ENCODE assay signal across 29 cellular contexts in genomic region chr21:33654412-33654811, GRCh38. TPM values are rescaled to one million over a fixed set of nuclear protein-coding genes. Genes with fewer than 3 reads are reported as not detected.
DNase-seq lines count a peak whose midpoint lies in the region; ATAC-seq and TF ChIP-seq lines count a peak whose summit lies in the region.
"Had no signal": no experiment of that assay in that cellular context is flagged by ENCODE, and none has a peak within 500 bp of the region (broad histone marks: within the 10 kb centered on the region; RNA-seq: fewer than 3 reads in every experiment).

No MANE protein-coding gene starts in this region.

- H3K4me3 Mint-ChIP-seq in mesothelial cell of epicardium = no peak overlapping the region
- H3K4me3 Mint-ChIP-seq in naive thymus-derived CD8-positive, alpha-beta T cell = no peak overlapping the region
- H3K4me3 Mint-ChIP-seq: activated naive CD4-positive, alpha-beta T cell treated with anti-CD3 and anti-CD28 coated beads, Interleukin-2, amount 10 ng/mL, durations not matched to agents 7 days and 5 days; activated T-helper 17 cell treated with anti-CD3 and anti-CD28 coated beads, Interleukin-2, amount 50 U/mL, for 72 hours; brain; naive B cell had no signal

- no peak for DNase-seq in SK-N-SH
- DNase-seq in RWPE2 (ENCODE audit: low spot score) = no peak
- no peak for DNase-seq in mesothelial cell of epicardium (ENCODE audit: low spot score in 2 of 2, unreplicated experiment in 2 of 2)
- no peak for DNase-seq in activated CD4-positive, alpha-beta T cell treated with anti-CD3 and anti-CD28 coated beads, Interleukin-2, amount 50 U/mL, for 4 hours
- no peak for DNase-seq in NCI-H510A (lab: John Stamatoyannopoulos, UW)
- DNase-seq in naive thymus-derived CD8-positive, alpha-beta T cell = no peak
- DNase-seq: activated naive CD4-positive, alpha-beta T cell treated with anti-CD3 and anti-CD28 coated beads, Interleukin-2, amount 10 ng/mL, durations not matched to agents 7 days and 5 days; cerebellar nuclear complex; foreskin melanocyte; HCEC 1CT; heart right ventricle; midbrain; naive B cell; NCI-H1092 treated with DMSO at 0.1 percent for 48 hours; NCI-H1930; NCI-H526 treated with DMSO at 0.1 percent for 48 hours; nucleus accumbens; PC-3; SHP77; stimulated activated CD4-positive, alpha-beta T cell treated with anti-CD3 and anti-CD28 coated beads, Interleukin-4, amount 100 ng/mL, for 4 hours had no signal

- H3K9me2 ChIP-seq in SK-N-SH = no peaks in the 10 kb centered on the region

- TF ChIP-seq RAD21 in SK-N-SH (IDR thresholded peaks at IDR 0.05; ENCODE audit: low read length) = no peak

- no peaks in the 10 kb centered on the region for H3K27me3 Mint-ChIP-seq in mesothelial cell of epicardium (ENCODE audit: low read depth)
- peaks cover 0 to 9% (median 4%) of the 10 kb centered on the region in 5 donors for H3K27me3 Mint-ChIP-seq in naive thymus-derived CD8-positive, alpha-beta T cell
- H3K27me3 Mint-ChIP-seq: brain had no signal

- no peaks in the 10 kb centered on the region for H3K36me3 ChIP-seq in SK-N-SH (replicated peaks in 1 of 2; ENCODE audit: control insufficient read depth in 1 of 2, insufficient read depth in 2 of 2, low read length in 1 of 2)
- H3K36me3 ChIP-seq in RWPE2 (ENCODE audit: low read depth) = no peaks in the 10 kb centered on the region
- H3K36me3 ChIP-seq: heart right ventricle, prostate gland, tibial nerve had no signal

- H3K4me3 ChIP-seq in SK-N-SH (ENCODE audit: low read depth in 2 of 2, low read length in 1 of 2) = no peak overlapping the region
- no peak overlapping the region for H3K4me3 ChIP-seq in RWPE2 (ENCODE audit: severe bottlenecking)
- H3K4me3 ChIP-seq: GM12878, heart right ventricle, prostate gland, tibial nerve had no signal

- H3F3A ChIP-seq in SK-N-SH (replicated peaks; ENCODE audit: insufficient read depth) = peaks cover 12% of the 10 kb centered on the region

- no peak overlapping the region for H3K9ac ChIP-seq in SK-N-SH

- H3K4me1 ChIP-seq in SK-N-SH (ENCODE audit: control insufficient read depth in 1 of 2, insufficient read depth in 2 of 2, low read depth in 1 of 2, low read length in 1 of 2) (peaks cover 5 to 19% of the 10 kb centered on the region in 2 experiments; a peak in 2 of 4 replicates), RWPE2 (ENCODE audit: insufficient read depth, poor library complexity, severe bottlenecking) (peaks cover 17% of the 10 kb centered on the region)
- H3K4me1 ChIP-seq: prostate gland had no signal

- no peak overlapping the region for H3K4me2 ChIP-seq in SK-N-SH

- no peak overlapping the region for H2AFZ ChIP-seq in SK-N-SH (ENCODE audit: low read depth)

- H3K4me1 Mint-ChIP-seq in mesothelial cell of epicardium = peaks cover 45% of the 10 kb centered on the region
- peaks cover 0 to 2% (median 0%) of the 10 kb centered on the region in 4 donors for H3K4me1 Mint-ChIP-seq in naive thymus-derived CD8-positive, alpha-beta T cell
- H3K4me1 Mint-ChIP-seq: activated naive CD4-positive, alpha-beta T cell treated with anti-CD3 and anti-CD28 coated beads, Interleukin-2, amount 10 ng/mL, durations not matched to agents 7 days and 5 days; activated T-helper 17 cell treated with anti-CD3 and anti-CD28 coated beads, Interleukin-2, amount 50 U/mL, for 72 hours; naive B cell had no signal

- peaks cover 12% of the 10 kb centered on the region for H3K36me3 Mint-ChIP-seq in mesothelial cell of epicardium
- no peaks in the 10 kb centered on the region for H3K36me3 Mint-ChIP-seq in naive thymus-derived CD8-positive, alpha-beta T cell
- H3K36me3 Mint-ChIP-seq: activated naive CD4-positive, alpha-beta T cell treated with anti-CD3 and anti-CD28 coated beads, Interleukin-2, amount 10 ng/mL, durations not matched to agents 7 days and 5 days; naive B cell had no signal

- H3K27ac Mint-ChIP-seq in mesothelial cell of epicardium = peak overlapping the region; percentile 96
- H3K27ac Mint-ChIP-seq in naive thymus-derived CD8-positive, alpha-beta T cell = no peak overlapping the region
- H3K27ac Mint-ChIP-seq: activated naive CD4-positive, alpha-beta T cell treated with anti-CD3 and anti-CD28 coated beads, Interleukin-2, amount 10 ng/mL, durations not matched to agents 7 days and 5 days; activated T-helper 17 cell treated with anti-CD3 and anti-CD28 coated beads, Interleukin-2, amount 50 U/mL, for 72 hours had no signal

- TF ChIP-seq CTCF in SK-N-SH (IDR thresholded peaks at IDR 0.05) (no peak), RWPE2 (IDR thresholded peaks at IDR 0.05; ENCODE audit: poor library complexity, severe bottlenecking) (no peak), mesothelial cell of epicardium (IDR thresholded peaks at IDR 0.05; ENCODE audit: unreplicated experiment) (no peak)

- no peak for ATAC-seq in SK-N-SH treated with all-trans-retinoic acid at 6 μM for 48 hours
- no peak for ATAC-seq in RWPE2 (ENCODE audit: low read depth)
- ATAC-seq in GM18909 (IDR thresholded peaks at IDR 0.05; ENCODE audit: poor library complexity, unreplicated experiment) = no peak
- ATAC-seq in naive thymus-derived CD8-positive, alpha-beta T cell = no peak
- ATAC-seq: activated T-helper 17 cell treated with anti-CD3 and anti-CD28 coated beads, Interleukin-2, amount 50 U/mL, for 72 hours; GM12878; heart right ventricle; PC-3; sciatic nerve had no signal

- 95% methylated on average over 4 of the region's 4 CpGs for WGBS in SK-N-SH (ENCODE audit: low lambda C conversion rate)

- no peaks in the 10 kb centered on the region for H3K9me3 ChIP-seq in SK-N-SH
- no peaks in the 10 kb centered on the region for H3K9me3 ChIP-seq in RWPE2 (ENCODE audit: severe bottlenecking)
- H3K9me3 ChIP-seq: heart right ventricle, prostate gland, tibial nerve had no signal

- H4K20me1 ChIP-seq in SK-N-SH (ENCODE audit: insufficient read depth) = peaks cover 15% of the 10 kb centered on the region

- H3K27me3 ChIP-seq in SK-N-SH (ENCODE audit: insufficient read depth) = no peaks in the 10 kb centered on the region
- no peaks in the 10 kb centered on the region for H3K27me3 ChIP-seq in RWPE2 (ENCODE audit: insufficient read depth, poor library complexity, severe bottlenecking)
- H3K27me3 ChIP-seq: heart right ventricle, tibial nerve had no signal

- H3K27ac ChIP-seq in SK-N-SH (ENCODE audit: low read depth in 2 of 2, low read length in 1 of 2) (no peak overlapping the region), RWPE2 (ENCODE audit: poor library complexity, severe bottlenecking) (peak overlapping the region; percentile 90)
- H3K27ac ChIP-seq: 22Rv1, prostate gland, tibial nerve had no signal

- no peaks in the 10 kb centered on the region for H3K9me3 Mint-ChIP-seq in mesothelial cell of epicardium
- H3K9me3 Mint-ChIP-seq in naive thymus-derived CD8-positive, alpha-beta T cell = no peaks in the 10 kb centered on the region
- H3K9me3 Mint-ChIP-seq: activated naive CD4-positive, alpha-beta T cell treated with anti-CD3 and anti-CD28 coated beads, Interleukin-2, amount 10 ng/mL, durations not matched to agents 7 days and 5 days; activated T-helper 17 cell treated with anti-CD3 and anti-CD28 coated beads, Interleukin-2, amount 50 U/mL, for 72 hours; naive B cell had no signal

- CTCF ChIA-PET in SK-N-SH (lab: Yijun Ruan, JAX) = no interaction called here

- POLR2A ChIA-PET in SK-N-SH (lab: Yijun Ruan, JAX) = no interaction called here
- POLR2A ChIA-PET in naive thymus-derived CD8-positive, alpha-beta T cell (lab: Charles Lee) = no interaction called here

- no peak for TF ChIP-seq EP300 in SK-N-SH (IDR thresholded peaks at IDR 0.05; ENCODE audit: borderline replicate concordance in 1 of 2, low read depth in 1 of 2, low read length in 1 of 2)

- peaks cover 92% of the 10 kb centered on the region for H3K79me2 ChIP-seq in SK-N-SH (ENCODE audit: insufficient read depth)

TF ChIP-seq in SK-N-SH, 30 proteins besides CTCF, POLR2A, EP300 and RAD21:
- TF ChIP-seq USF1 (IDR thresholded peaks at IDR 0.05; ENCODE audit: borderline replicate concordance, low read depth) (peak; percentile 13; the same call in 1 of the 2 replicates), RFX5 (IDR thresholded peaks at IDR 0.05; ENCODE audit: low read length) (no peak)
TF ChIP-seq in SK-N-SH: peak in this region for 1.

TF ChIP-seq in SK-N-SH treated with all-trans-retinoic acid at 6 μM for 48 hours, 23 proteins besides CTCF, POLR2A, EP300 and RAD21 (continues in another document):
- no peak for TF ChIP-seq TSHZ2 (CRISPR knock-in tag; IDR thresholded peaks at IDR 0.05)
- no peak for TF ChIP-seq ARNTL (CRISPR knock-in tag; IDR thresholded peaks at IDR 0.05; ENCODE audit: borderline replicate concordance, low read depth)

RNA-seq across cellular contexts. Expression of gene ITSN1, which starts 12.1 kb away (rescaled TPM):
- polyA plus RNA-seq in SK-N-SH (2012; rRNA removed) = 27.8 and 31.3 TPM in 2 replicates
- polyA plus RNA-seq in SK-N-SH (2012; cell fraction: cytosol; rRNA removed) = 23.7 and 30.2 TPM in 2 replicates
- polyA plus RNA-seq in SK-N-SH (2012; cell fraction: nucleus; rRNA removed) = 53.2 and 78.1 TPM in 2 replicates
- 66.6 to 77.5 TPM (median 74.3 TPM) in 3 replicates for total RNA-seq in mesothelial cell of epicardium
- total RNA-seq in naive thymus-derived CD8-positive, alpha-beta T cell = 1 to 10 TPM; 3.1 to 4.3 TPM
- polyA plus RNA-seq in naive thymus-derived CD8-positive, alpha-beta T cell = under 1 TPM; 0.15 to 0.88 (median 0.40) TPM

RNA-seq across cellular contexts. Expression of gene CRYZL1, which starts 12.9 kb away (rescaled TPM):
- polyA plus RNA-seq in SK-N-SH (2012; rRNA removed) = 26.3 and 45.9 TPM in 2 replicates
- polyA plus RNA-seq in SK-N-SH (2012; cell fraction: cytosol; rRNA removed) = 32.3 and 37.1 TPM in 2 replicates
- polyA plus RNA-seq in SK-N-SH (2012; cell fraction: nucleus; rRNA removed) = 52.6 and 97.9 TPM in 2 replicates
- total RNA-seq in mesothelial cell of epicardium = 63.0 to 68.3 TPM (median 65.1 TPM) in 3 replicates
- total RNA-seq in naive thymus-derived CD8-positive, alpha-beta T cell = 10 to 100 TPM; 64.4 to 71.4 TPM
- 10 to 100 TPM; 26.3 to 29.2 (median 27.4) TPM for polyA plus RNA-seq in naive thymus-derived CD8-positive, alpha-beta T cell

Comparison
In these comparisons a context has a peak if more than half of its experiments do, and no peak if none do; other contexts are left out.
1. RNA of gene ITSN1, which starts 12.1 kb away (total RNA-seq): 66.6 to 77.5 TPM in mesothelial cell of epicardium; 3.1 to 4.3 TPM in naive thymus-derived CD8-positive, alpha-beta T cell; every median in the first group is over 10 times any median in the second.